Comparison of ENCODE assay signal across 8 cellular contexts in genomic region chr7:55306331-55306730, GRCh38.
"Had no signal": no experiment of that assay in that cellular context is flagged by ENCODE, and none has a peak within 500 bp of the region (broad histone marks: within the 10 kb centered on the region; RNA-seq: fewer than 3 reads in every experiment).

No MANE protein-coding gene starts in this region.

- DNase-seq: activated CD4-positive, alpha-beta T cell treated with anti-CD3 and anti-CD28 coated beads, Interleukin-2, amount 10 ng/mL, durations not matched to agents 24 days and 14 days; activated naive CD4-positive, alpha-beta T cell treated with anti-CD3 and anti-CD28 coated beads, Interleukin-2, amount 10 ng/mL, durations not matched to agents 7 days and 5 days; foreskin melanocyte; left colon; nephron progenitor cell; stimulated activated CD4-positive, alpha-beta T cell treated with anti-CD3 and anti-CD28 coated beads, Interleukin-2, amount 100 ng/mL, for 48 hours; stimulated activated CD8-positive, alpha-beta memory T cell treated with anti-CD3 and anti-CD28 coated beads, Interleukin-4, amount 100 ng/mL, for 48 hours had no signal

- H3K4me3 ChIP-seq: thoracic aorta had no signal

- H3K36me3 ChIP-seq: thoracic aorta had no signal

- ATAC-seq: left colon had no signal

- H3K27ac ChIP-seq: thoracic aorta had no signal

- H3K9me3 ChIP-seq: thoracic aorta had no signal
